ENCODE assay signal across 8 cellular contexts in the genomic region with DNA sequence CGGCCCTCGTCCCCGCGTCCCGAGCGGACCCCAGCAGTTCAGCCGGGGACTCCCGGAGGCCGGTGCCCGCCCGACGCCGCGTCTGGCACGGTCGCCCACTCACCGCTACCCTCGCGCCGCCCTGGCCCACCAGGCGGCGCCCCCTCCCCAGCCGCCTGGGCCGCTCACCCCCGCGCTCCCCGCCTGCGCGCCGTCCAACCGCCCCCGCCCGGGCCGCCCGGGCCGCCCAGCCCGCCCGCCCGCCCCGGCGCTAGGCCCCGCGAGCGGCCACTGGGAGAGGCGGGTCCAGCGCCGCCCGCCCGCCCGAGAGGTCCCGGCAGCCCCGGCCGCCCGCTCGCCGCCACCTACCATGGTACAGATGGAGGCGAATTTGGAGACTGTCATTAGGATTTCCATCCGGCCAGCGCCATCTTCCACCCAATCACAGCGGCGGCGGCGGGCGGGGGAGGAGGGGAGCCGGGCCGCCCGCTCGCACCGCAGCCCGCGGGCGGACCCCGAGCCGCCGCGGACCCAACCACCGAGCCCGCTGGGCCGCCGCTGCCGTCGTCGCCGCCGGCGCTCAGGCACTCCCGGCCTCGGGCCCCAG.
DNase-seq lines count a peak whose midpoint lies in the region; ATAC-seq and TF ChIP-seq lines count a peak whose summit lies in the region.

A gene with protein sequence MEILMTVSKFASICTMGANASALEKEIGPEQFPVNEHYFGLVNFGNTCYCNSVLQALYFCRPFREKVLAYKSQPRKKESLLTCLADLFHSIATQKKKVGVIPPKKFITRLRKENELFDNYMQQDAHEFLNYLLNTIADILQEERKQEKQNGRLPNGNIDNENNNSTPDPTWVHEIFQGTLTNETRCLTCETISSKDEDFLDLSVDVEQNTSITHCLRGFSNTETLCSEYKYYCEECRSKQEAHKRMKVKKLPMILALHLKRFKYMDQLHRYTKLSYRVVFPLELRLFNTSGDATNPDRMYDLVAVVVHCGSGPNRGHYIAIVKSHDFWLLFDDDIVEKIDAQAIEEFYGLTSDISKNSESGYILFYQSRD (minus strand): TSS at position 568 of the 586 bp plus-strand sequence. CDS start 172 bp downstream, at position 396.

- ATAC-seq in HG02885 (IDR thresholded peaks at IDR 0.05; ENCODE audit: poor library complexity, unreplicated experiment): peak; percentile 18

- H3K4me3 ChIP-seq in astrocyte of the spinal cord (ENCODE audit: low read depth, low read length): peak within 1 kb of the TSS; percentile 77
- H3K4me3 ChIP-seq in iPS-20b (ENCODE audit: low read length): peak within 1 kb of the TSS; percentile 96

- H3K27me3 ChIP-seq in iPS-20b (ENCODE audit: insufficient read depth, low read length): no peaks in the 10 kb centered on the region

- no peaks in the 10 kb centered on the region for H3K9me3 ChIP-seq in iPS-20b (ENCODE audit: insufficient read depth, low read depth, low read length)

- H3K27ac ChIP-seq in iPS-20b (ENCODE audit: low read length): no peak within 1 kb of the TSS

- peak within 1 kb of the TSS; percentile 80 for H3K9ac ChIP-seq in iPS-20b (ENCODE audit: low read depth, low read length)

- DNase-seq in activated gamma-delta T cell (lab: John Stamatoyannopoulos, UW) (peak; percentile 33), activated gamma-delta T cell treated with Interleukin-2 at 50 U/mL for 16 hours (no peak), astrocyte of the spinal cord (ENCODE audit: low read depth, low spot score) (no peak), iPS-NIHi11 (ENCODE audit: low spot score) (no peak)
- peak in 3 of 4 experiments; percentile 11 to 21 (median 15) for DNase-seq in stimulated activated CD4-positive, alpha-beta T cell treated with anti-CD3 and anti-CD28 coated beads, Interleukin-1b, Interleukin-23, amount 100 ng/mL, for 24 hours (ENCODE audit: low read depth in 4 of 4, low spot score in 1 of 4)

- TF ChIP-seq POLR2A in Raji (IDR thresholded peaks at IDR 0.05; ENCODE audit: insufficient read depth, low read depth, low read length): peak; percentile 65

- peak; percentile 17 for TF ChIP-seq CTCF in astrocyte of the spinal cord (IDR thresholded peaks at IDR 0.05; ENCODE audit: low read depth, low read length)

- in situ Hi-C loops in astrocyte of the spinal cord (cut with HindIII; ENCODE audit: low sequenced_read_pairs): no loop called here

- no peaks in the 10 kb centered on the region for H3K36me3 ChIP-seq in iPS-20b (ENCODE audit: insufficient read depth, low read depth, low read length)

- peaks cover 28% of the 10 kb centered on the region for H3K4me1 ChIP-seq in iPS-20b (ENCODE audit: insufficient read depth, low read length)

Comparison
In these comparisons a context has a peak if more than half of its experiments do, and no peak if none do; other contexts are left out.
1. DNase-seq: peak in activated gamma-delta T cell (single experiment) and stimulated activated CD4-positive, alpha-beta T cell treated with anti-CD3 and anti-CD28 coated beads, Interleukin-1b, Interleukin-23, amount 100 ng/mL, for 24 hours (3 of 4); none in activated gamma-delta T cell treated with Interleukin-2 at 50 U/mL for 16 hours (single experiment), astrocyte of the spinal cord (single experiment) and iPS-NIHi11 (single experiment).